In the genomic region with DNA sequence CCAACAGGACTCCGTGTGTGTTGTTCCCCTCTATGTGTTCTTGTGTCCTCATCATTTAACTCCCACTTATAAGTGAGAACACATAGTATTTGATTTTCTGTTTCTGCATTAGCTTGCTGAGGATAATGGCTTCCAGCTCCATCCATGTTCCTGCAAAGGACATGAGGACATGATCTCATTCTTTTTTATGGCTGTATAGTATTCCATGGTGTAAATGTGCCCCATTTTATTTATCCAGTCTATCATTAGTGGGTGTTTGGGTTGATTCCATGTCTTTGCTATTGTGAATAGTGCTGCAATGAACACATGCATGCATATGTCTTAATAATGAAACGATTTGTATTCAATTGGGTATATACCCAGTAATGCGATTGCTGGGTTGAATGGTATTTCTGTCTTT, we compare ENCODE assay signal across 31 cellular contexts.
"Had no signal": no experiment of that assay in that cellular context is flagged by ENCODE, and none has a peak within 500 bp of the region (broad histone marks: within the 10 kb centered on the region; RNA-seq: fewer than 3 reads in every experiment).

No MANE protein-coding gene starts in this region.

- H3K36me3 ChIP-seq: adrenal gland, esophagus muscularis mucosa, gastrocnemius medialis, heart left ventricle had no signal

- H3K9me3 ChIP-seq: adrenal gland, body of pancreas, esophagus muscularis mucosa, gastrocnemius medialis, heart left ventricle had no signal

- H3K9me3 Mint-ChIP-seq: activated B cell treated with CpG ODN at 0.5 μM for 24 hours; activated CD8-positive, alpha-beta T cell treated with anti-CD3 and anti-CD28 coated beads for 36 hours; activated naive CD4-positive, alpha-beta T cell treated with anti-CD3 and anti-CD28 coated beads for 36 hours; activated naive CD4-positive, alpha-beta T cell treated with anti-CD3 and anti-CD28 coated beads, Interleukin-2, amount 50 U/mL, for 24 hours; activated naive CD8-positive, alpha-beta T cell treated with anti-CD3 and anti-CD28 coated beads for 36 hours; activated naive CD8-positive, alpha-beta T cell treated with anti-CD3 and anti-CD28 coated beads, Interleukin-2, amount 50 U/mL, for 24 hours; activated T-cell treated with anti-CD3 and anti-CD28 coated beads, Interleukin-2, amount 50 U/mL, for 4 hours; activated T-helper 17 cell treated with anti-CD3 and anti-CD28 coated beads, Interleukin-2, amount 50 U/mL, for 72 hours; effector memory CD8-positive, alpha-beta T cell had no signal

- H3K4me1 Mint-ChIP-seq: activated naive CD4-positive, alpha-beta T cell treated with anti-CD3 and anti-CD28 coated beads, Interleukin-2, amount 50 U/mL, for 24 hours; activated naive CD8-positive, alpha-beta T cell treated with anti-CD3 and anti-CD28 coated beads for 36 hours; activated naive CD8-positive, alpha-beta T cell treated with anti-CD3 and anti-CD28 coated beads, Interleukin-2, amount 50 U/mL, for 24 hours; activated T-helper 17 cell treated with anti-CD3 and anti-CD28 coated beads, Interleukin-2, amount 50 U/mL, for 72 hours had no signal

- H3K4me3 ChIP-seq: adrenal gland, body of pancreas, esophagus muscularis mucosa, gastrocnemius medialis, heart left ventricle had no signal

- ATAC-seq: activated CD4-positive, CD25-positive, alpha-beta regulatory T cell treated with anti-CD3 and anti-CD28 coated beads, Interleukin-2, amount 50 U/mL, for 24 hours; activated CD8-positive, alpha-beta T cell treated with anti-CD3 and anti-CD28 coated beads for 36 hours; activated naive CD8-positive, alpha-beta T cell treated with anti-CD3 and anti-CD28 coated beads, Interleukin-2, amount 50 U/mL, for 24 hours; activated T-cell treated with anti-CD3 and anti-CD28 coated beads, Interleukin-2, amount 50 U/mL, for 4 hours; activated T-helper 17 cell treated with anti-CD3 and anti-CD28 coated beads, Interleukin-2, amount 50 U/mL, for 72 hours; body of pancreas; effector memory CD8-positive, alpha-beta T cell; foreskin keratinocyte; gastrocnemius medialis; heart left ventricle had no signal

- H3K4me3 Mint-ChIP-seq: activated B cell treated with CpG ODN at 0.5 μM for 24 hours; activated CD8-positive, alpha-beta T cell treated with anti-CD3 and anti-CD28 coated beads for 36 hours; activated naive CD4-positive, alpha-beta T cell treated with anti-CD3 and anti-CD28 coated beads for 36 hours; activated naive CD4-positive, alpha-beta T cell treated with anti-CD3 and anti-CD28 coated beads, Interleukin-2, amount 50 U/mL, for 24 hours; activated naive CD8-positive, alpha-beta T cell treated with anti-CD3 and anti-CD28 coated beads for 36 hours; activated naive CD8-positive, alpha-beta T cell treated with anti-CD3 and anti-CD28 coated beads, Interleukin-2, amount 50 U/mL, for 24 hours; activated T-cell treated with anti-CD3 and anti-CD28 coated beads, Interleukin-2, amount 50 U/mL, for 4 hours; activated T-helper 17 cell treated with anti-CD3 and anti-CD28 coated beads, Interleukin-2, amount 50 U/mL, for 72 hours; effector memory CD8-positive, alpha-beta T cell had no signal

- H3K27ac Mint-ChIP-seq: activated B cell treated with CpG ODN at 0.5 μM for 24 hours; activated CD8-positive, alpha-beta T cell treated with anti-CD3 and anti-CD28 coated beads for 36 hours; activated naive CD4-positive, alpha-beta T cell treated with anti-CD3 and anti-CD28 coated beads for 36 hours; activated naive CD4-positive, alpha-beta T cell treated with anti-CD3 and anti-CD28 coated beads, Interleukin-2, amount 50 U/mL, for 24 hours; activated naive CD8-positive, alpha-beta T cell treated with anti-CD3 and anti-CD28 coated beads for 36 hours; activated naive CD8-positive, alpha-beta T cell treated with anti-CD3 and anti-CD28 coated beads, Interleukin-2, amount 50 U/mL, for 24 hours; activated T-helper 17 cell treated with anti-CD3 and anti-CD28 coated beads, Interleukin-2, amount 50 U/mL, for 72 hours had no signal

- FAIRE-seq: colon had no signal

- H3K27ac ChIP-seq: adrenal gland, body of pancreas, esophagus muscularis mucosa, foreskin keratinocyte, gastrocnemius medialis, heart left ventricle had no signal

- H3K36me3 Mint-ChIP-seq: activated naive CD4-positive, alpha-beta T cell treated with anti-CD3 and anti-CD28 coated beads, Interleukin-2, amount 50 U/mL, for 24 hours; activated naive CD8-positive, alpha-beta T cell treated with anti-CD3 and anti-CD28 coated beads for 36 hours had no signal

- H3K4me1 ChIP-seq: adrenal gland, body of pancreas, esophagus muscularis mucosa, foreskin keratinocyte, gastrocnemius medialis, heart left ventricle had no signal

- H3K27me3 ChIP-seq: adrenal gland, body of pancreas, gastrocnemius medialis, heart left ventricle had no signal

- DNase-seq: activated B cell treated with CpG ODN at 0.5 μM for 24 hours; activated CD4-positive, alpha-beta T cell treated with anti-CD3 and anti-CD28 coated beads for 48 hours; activated CD4-positive, alpha-beta T cell treated with anti-CD3 and anti-CD28 coated beads, Interleukin-2, amount 50 U/mL, for 1 hour; activated CD4-positive, alpha-beta T cell treated with anti-CD3 and anti-CD28 coated beads, Interleukin-2, amount 50 U/mL, for 48 hours; activated CD8-positive, alpha-beta memory T cell treated with anti-CD3 and anti-CD28 coated beads for 24 hours; activated CD8-positive, alpha-beta T cell treated with anti-CD3 and anti-CD28 coated beads for 36 hours; activated effector memory CD4-positive, alpha-beta T cell treated with anti-CD3 and anti-CD28 coated beads, Interleukin-2, amount 50 U/mL, for 16 hours; activated naive CD4-positive, alpha-beta T cell treated with anti-CD3 and anti-CD28 coated beads for 36 hours; activated naive CD8-positive, alpha-beta T cell treated with anti-CD3 and anti-CD28 coated beads for 36 hours; activated naive CD8-positive, alpha-beta T cell treated with anti-CD3 and anti-CD28 coated beads, Interleukin-2, amount 50 U/mL, for 24 hours; activated T-cell treated with anti-CD3 and anti-CD28 coated beads, Interleukin-2, amount 50 U/mL, for 4 hours; adrenal gland; amygdala; aorta; body of pancreas; caudate nucleus; cortex of kidney; dermis blood vessel endothelial cell; effector CD4-positive, alpha-beta T cell; effector memory CD8-positive, alpha-beta T cell; erythroblast; foreskin keratinocyte; gastrocnemius medialis; glutamatergic neuron; heart left ventricle; T-helper 2 cell had no signal
